In the genomic region with DNA sequence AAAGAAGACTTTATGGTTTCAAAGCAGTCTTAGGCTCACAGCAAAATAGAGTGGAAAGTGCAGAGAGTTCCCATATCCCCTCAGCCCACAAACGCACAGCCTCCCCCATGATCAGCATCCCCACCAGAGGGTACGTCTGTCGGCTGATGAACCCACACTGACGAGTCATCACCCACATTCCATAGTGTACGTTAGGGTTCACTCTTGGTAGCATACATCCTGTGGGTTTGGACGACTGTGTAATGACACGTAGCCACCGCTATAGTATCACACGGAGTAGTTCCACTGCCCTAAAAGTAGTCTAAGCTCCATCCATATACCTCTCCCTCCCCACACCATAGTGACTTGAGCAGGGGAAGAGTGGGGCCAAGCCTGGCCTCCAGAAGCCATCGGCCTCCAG, we compare ENCODE assay signal across 21 cellular contexts.
"Had no signal": no experiment of that assay in that cellular context is flagged by ENCODE, and none has a peak within 500 bp of the region (broad histone marks: within the 10 kb centered on the region; RNA-seq: fewer than 3 reads in every experiment).

No MANE protein-coding gene starts in this region.

- H3K9me3 ChIP-seq: right lobe of liver, suprapubic skin had no signal

- ATAC-seq: activated naive CD4-positive, alpha-beta T cell treated with anti-CD3 and anti-CD28 coated beads, Interleukin-2, amount 50 U/mL, for 72 hours; activated T-cell treated with anti-CD3 and anti-CD28 coated beads, Interleukin-2, amount 50 U/mL, for 4 hours; foreskin keratinocyte; right lobe of liver; T-cell had no signal

- H3K27ac ChIP-seq: brain microvascular endothelial cell, foreskin keratinocyte, right lobe of liver, suprapubic skin, VCaP had no signal

- H3K9me3 Mint-ChIP-seq: activated naive CD4-positive, alpha-beta T cell treated with anti-CD3 and anti-CD28 coated beads, Interleukin-2, amount 50 U/mL, for 72 hours; activated T-cell treated with anti-CD3 and anti-CD28 coated beads, Interleukin-2, amount 50 U/mL, for 4 hours; central memory CD8-positive, alpha-beta T cell had no signal

- H3K4me1 Mint-ChIP-seq: central memory CD8-positive, alpha-beta T cell; T-cell had no signal

- H3K27ac Mint-ChIP-seq: activated naive CD4-positive, alpha-beta T cell treated with anti-CD3 and anti-CD28 coated beads, Interleukin-2, amount 50 U/mL, for 72 hours; nephron progenitor cell; stimulated activated naive CD8-positive, alpha-beta T cell treated with anti-CD3 and anti-CD28 coated beads, Interleukin-15, Interleukin-2, amounts not matched to agents 100 ng/mL and 50 ng/mL, for 24 hours; T-cell had no signal

- DNase-seq: activated CD4-positive, alpha-beta T cell treated with anti-CD3 and anti-CD28 coated beads for 1 hour; activated CD4-positive, alpha-beta T cell treated with anti-CD3 and anti-CD28 coated beads, Interleukin-2, amount 50 U/mL, for 4 hours; activated effector memory CD4-positive, alpha-beta T cell treated with anti-CD3 and anti-CD28 coated beads, Interleukin-2, amount 50 U/mL, for 16 hours; activated T-cell treated with anti-CD3 and anti-CD28 coated beads, Interleukin-2, amount 50 U/mL, for 4 hours; brain microvascular endothelial cell; effector CD8-positive, alpha-beta T cell; foreskin keratinocyte; kidney glomerular epithelial cell; mesenchymal stem cell; nephron progenitor cell; T-cell; T-helper 9 cell; trophoblast cell had no signal

- FAIRE-seq: endothelial cell of umbilical vein had no signal

- H3K36me3 Mint-ChIP-seq: activated naive CD4-positive, alpha-beta T cell treated with anti-CD3 and anti-CD28 coated beads, Interleukin-2, amount 50 U/mL, for 72 hours; T-cell had no signal

- H3K36me3 ChIP-seq: brain microvascular endothelial cell, right lobe of liver, suprapubic skin had no signal

- H3K4me1 ChIP-seq: foreskin keratinocyte, right lobe of liver had no signal

- H3K4me3 ChIP-seq: right lobe of liver, smooth muscle cell, suprapubic skin had no signal

- H3K27me3 Mint-ChIP-seq: stimulated activated naive CD8-positive, alpha-beta T cell treated with anti-CD3 and anti-CD28 coated beads, Interleukin-15, Interleukin-2, amounts not matched to agents 100 ng/mL and 50 ng/mL, for 24 hours had no signal

- H3K4me3 Mint-ChIP-seq: activated T-cell treated with anti-CD3 and anti-CD28 coated beads, Interleukin-2, amount 50 U/mL, for 4 hours; central memory CD8-positive, alpha-beta T cell; nephron progenitor cell; stimulated activated naive CD8-positive, alpha-beta T cell treated with anti-CD3 and anti-CD28 coated beads, Interleukin-15, Interleukin-2, amounts not matched to agents 100 ng/mL and 50 ng/mL, for 24 hours; T-cell had no signal
